In the genomic region with DNA sequence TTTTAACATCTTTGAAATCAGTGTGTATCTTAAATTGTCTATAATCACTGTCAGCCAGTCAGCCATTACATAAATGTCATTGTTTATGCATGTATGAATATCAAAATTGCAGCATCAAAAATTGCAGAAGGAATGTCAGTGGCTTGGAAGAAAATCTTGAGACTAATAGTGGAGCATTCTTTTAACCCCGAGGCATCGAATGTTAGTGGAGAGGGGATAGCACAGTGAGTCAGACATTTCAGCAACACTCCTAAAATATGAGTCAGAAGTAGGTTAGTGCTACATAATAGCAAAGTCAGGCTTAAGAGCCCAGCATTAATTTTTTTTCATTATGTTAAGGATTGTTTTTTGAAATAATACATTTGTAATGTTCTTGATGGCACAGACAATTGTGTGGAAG, we compare ENCODE assay signal across 12 cellular contexts. TPM values are rescaled to one million over a fixed set of nuclear protein-coding genes. Genes with fewer than 3 reads are reported as not detected.
DNase-seq lines count a peak whose midpoint lies in the region; ATAC-seq and TF ChIP-seq lines count a peak whose summit lies in the region.
"Had no signal": no experiment of that assay in that cellular context is flagged by ENCODE, and none has a peak within 500 bp of the region (broad histone marks: within the 10 kb centered on the region; RNA-seq: fewer than 3 reads in every experiment).

No MANE protein-coding gene starts in this region.

- H3K4me1 ChIP-seq in OCI-LY7 (ENCODE audit: insufficient read depth, low read length, poor library complexity, severe bottlenecking) (no peaks in the 10 kb centered on the region), osteoblast (ENCODE audit: insufficient read depth, low read length) (peaks cover 25% of the 10 kb centered on the region), heart left ventricle (no peaks in the 10 kb centered on the region)

- TF ChIP-seq CTCF in OCI-LY7 (conservative IDR thresholded peaks at IDR 0.05; ENCODE audit: low read length) (no peak), osteoblast (IDR thresholded peaks at IDR 0.05; ENCODE audit: extremely low read depth, low read depth, low read length) (no peak), heart left ventricle (IDR thresholded peaks at IDR 0.05) (no peak)

- no peak for ATAC-seq in HG03354 (IDR thresholded peaks at IDR 0.05; ENCODE audit: poor library complexity, severe bottlenecking, unreplicated experiment)
- no peak for ATAC-seq in GM18861 (IDR thresholded peaks at IDR 0.05; ENCODE audit: unreplicated experiment)
- ATAC-seq in HG03565 (IDR thresholded peaks at IDR 0.05; ENCODE audit: unreplicated experiment) = no peak
- ATAC-seq in heart left ventricle = no peak
- ATAC-seq: activated naive CD4-positive, alpha-beta T cell treated with anti-CD3 and anti-CD28 coated beads, Interleukin-2, amount 50 U/mL, for 72 hours had no signal

- no peaks in the 10 kb centered on the region for H3K27me3 ChIP-seq in osteoblast (ENCODE audit: insufficient read depth, low read length)
- H3K27me3 ChIP-seq in heart left ventricle = no peaks in the 10 kb centered on the region

- H3K9me3 ChIP-seq in OCI-LY7 (ENCODE audit: low read length) (no peaks in the 10 kb centered on the region), osteoblast (ENCODE audit: low read depth, low read length) (no peaks in the 10 kb centered on the region), heart left ventricle (no peaks in the 10 kb centered on the region)

- H3K4me2 ChIP-seq in OCI-LY7 (ENCODE audit: low read length) (no peak overlapping the region), osteoblast (ENCODE audit: insufficient read depth, low read length) (peak overlapping the region; percentile 62)
- H3K4me2 ChIP-seq: KMS-11 had no signal

- H3K27ac ChIP-seq in OCI-LY7 (ENCODE audit: low read depth, low read length, poor library complexity, severe bottlenecking) = no peak overlapping the region
- peak overlapping the region; percentile 59 for H3K27ac ChIP-seq in osteoblast (ENCODE audit: low read depth, low read length)
- no peak overlapping the region for H3K27ac ChIP-seq in heart left ventricle
- H3K27ac ChIP-seq: KMS-11 had no signal

- DNase-seq in Daoy (ENCODE audit: low read depth) (peak; percentile 84), OCI-LY7 (ENCODE audit: low spot score) (no peak), epidermal melanocyte (ENCODE audit: insufficient read length, low spot score) (peak; percentile 79), osteoblast (ENCODE audit: insufficient read length, low spot score, missing footprints) (peak; percentile 96), heart left ventricle (no peak)
- DNase-seq: activated CD4-positive, alpha-beta T cell treated with anti-CD3 and anti-CD28 coated beads for 1 hour; stimulated activated CD4-positive, alpha-beta T cell treated with anti-CD3 and anti-CD28 coated beads, Interleukin-1b, Interleukin-23, amount 100 ng/mL, for 48 hours had no signal

- H3K4me3 ChIP-seq in OCI-LY7 (ENCODE audit: low read depth, low read length, poor library complexity, severe bottlenecking) = no peak overlapping the region
- H3K4me3 ChIP-seq in osteoblast (ENCODE audit: insufficient read depth, low read length) = no peak overlapping the region
- H3K4me3 ChIP-seq in heart left ventricle = no peak overlapping the region

- intact Hi-C loops in OCI-LY7 (cut with micrococcal nuclease; ENCODE audit: unreplicated experiment) = no loop called here
- intact Hi-C loops in heart left ventricle (cut with DNase I) = no loop called here

- H3K9me2 ChIP-seq in OCI-LY7 (ENCODE audit: insufficient read depth, low read length) = no peaks in the 10 kb centered on the region

- H4K20me1 ChIP-seq in OCI-LY7 (ENCODE audit: insufficient read depth, low read length) = no peaks in the 10 kb centered on the region
- no peaks in the 10 kb centered on the region for H4K20me1 ChIP-seq in osteoblast (ENCODE audit: insufficient read depth, low read length)

- H2AFZ ChIP-seq in OCI-LY7 (ENCODE audit: low read length) (0 out of 2 replicates have a peak overlapping the region, but pooled peaks have one; percentile 23), osteoblast (ENCODE audit: low read length) (no peak overlapping the region)

- BruUV-seq in OCI-LY7 (replicated peaks; lab: Mats Ljungman, UMichigan) = no TSS peak

- POLR2A ChIA-PET in OCI-LY7 (lab: Charles Lee) = no interaction called here

- no peak for TF ChIP-seq POLR2A in heart left ventricle (IDR thresholded peaks at IDR 0.05)

- H3K79me2 ChIP-seq in OCI-LY7 (ENCODE audit: insufficient read depth, low read depth, low read length) (no peaks in the 10 kb centered on the region), osteoblast (ENCODE audit: insufficient read depth, low read length) (no peaks in the 10 kb centered on the region)

- H3K36me3 ChIP-seq in OCI-LY7 (ENCODE audit: insufficient read depth, low read length) = no peaks in the 10 kb centered on the region
- H3K36me3 ChIP-seq in osteoblast (ENCODE audit: insufficient read depth, low read length) = no peaks in the 10 kb centered on the region
- no peaks in the 10 kb centered on the region for H3K36me3 ChIP-seq in heart left ventricle

- CTCF ChIA-PET in OCI-LY7 (lab: Charles Lee; ENCODE audit: unreplicated experiment) = no interaction called here

- WGBS in heart left ventricle, 4 donors = 59 to 76% (median 68%) methylated on average over 2 of the region's 2 CpGs

RNA-seq across cellular contexts. Expression of a gene that starts 45.5 kb away (rescaled TPM):
- 220 and 238 TPM in 2 replicates for total RNA-seq in Daoy (2014; rRNA removed; shearing (Covaris generic))
- 95.9 and 109 TPM in 2 replicates for total RNA-seq in OCI-LY7 (2014; rRNA removed; shearing (Covaris generic))
- total RNA-seq in OCI-LY7 (2022) (299 and 322 TPM in 2 replicates), osteoblast (45.7 and 46.3 TPM in 2 replicates), heart left ventricle (10 to 100 TPM; 17.7 to 66.4 (median 48.6) TPM)
- 100 to 1,000 TPM in 1 of 2 donors, 10 to 100 TPM in 1; 63.1 to 124 TPM for polyA plus RNA-seq in heart left ventricle

Comparison
In these comparisons a context has a peak if more than half of its experiments do, and no peak if none do; other contexts are left out.
1. DNase-seq: peak in Daoy (single experiment), epidermal melanocyte (single experiment) and osteoblast (single experiment); none in OCI-LY7 (single experiment) and heart left ventricle (0 of 5).